In the genomic region with DNA sequence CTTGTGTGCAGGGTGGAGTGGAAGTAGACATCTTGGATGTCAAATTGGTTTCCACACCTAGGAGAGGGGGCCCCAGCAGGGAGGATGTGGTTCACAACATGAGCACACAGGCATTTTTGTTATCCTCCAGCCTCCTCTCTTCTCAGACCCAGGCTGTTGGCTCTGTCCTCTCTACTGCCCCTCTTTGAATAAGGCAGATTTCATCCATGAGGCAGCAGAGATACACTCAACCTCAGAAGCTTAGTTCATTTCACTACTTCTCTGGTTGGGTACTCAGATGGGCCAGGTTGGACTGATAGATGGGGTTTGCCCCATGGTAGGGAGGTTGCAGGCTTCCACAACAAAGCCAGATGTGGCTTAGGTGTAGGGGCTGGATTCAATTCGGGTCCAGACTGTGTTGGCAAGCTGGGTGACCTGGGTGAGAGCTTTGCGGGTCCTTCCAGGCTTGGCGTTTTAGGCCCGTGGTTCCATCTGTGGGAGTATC, we compare ENCODE assay signal across 13 cellular contexts.
DNase-seq lines count a peak whose midpoint lies in the region; ATAC-seq and TF ChIP-seq lines count a peak whose summit lies in the region.
"Had no signal": no experiment of that assay in that cellular context is flagged by ENCODE, and none has a peak within 500 bp of the region (broad histone marks: within the 10 kb centered on the region; RNA-seq: fewer than 3 reads in every experiment).

No MANE protein-coding gene starts in this region.

- no peak for DNase-seq in activated naive CD4-positive, alpha-beta T cell treated with Interleukin-2 at 50 U/mL for 16 hours
- peak; percentile 29 for DNase-seq in activated gamma-delta T cell treated with anti-CD3 and anti-CD28 coated beads, Interleukin-2, amount 50 U/mL, for 16 hours (ENCODE audit: low read depth)
- no peak for DNase-seq in NCI-H146 treated with DMSO at 0.1 percent for 48 hours (lab: John Stamatoyannopoulos, UW; ENCODE audit: unreplicated experiment)
- no peak for DNase-seq in OCI-M2 (lab: John Stamatoyannopoulos, UW; ENCODE audit: unreplicated experiment)
- DNase-seq in NCI-H2081 treated with DMSO at 0.1 percent for 48 hours (lab: John Stamatoyannopoulos, UW), result no peak
- DNase-seq: dorsolateral prefrontal cortex, NCI-H774, RPMI8226 had no signal

- no peak overlapping the region for H3K4me3 Mint-ChIP-seq in activated naive CD4-positive, alpha-beta T cell treated with anti-CD3 and anti-CD28 coated beads, Interleukin-2, amount 50 U/mL, for 24 hours
- H3K4me3 Mint-ChIP-seq: mesothelial cell of epicardium had no signal

- peaks cover 15% of the 10 kb centered on the region for H3K36me3 Mint-ChIP-seq in activated naive CD4-positive, alpha-beta T cell treated with anti-CD3 and anti-CD28 coated beads, Interleukin-2, amount 50 U/mL, for 24 hours

- no peaks in the 10 kb centered on the region for H3K27me3 Mint-ChIP-seq in activated naive CD4-positive, alpha-beta T cell treated with anti-CD3 and anti-CD28 coated beads, Interleukin-2, amount 50 U/mL, for 24 hours

- no peaks in the 10 kb centered on the region for H3K27me3 ChIP-seq in neutrophil
- H3K27me3 ChIP-seq: dorsolateral prefrontal cortex, vagina had no signal

- no peak overlapping the region for H3K4me3 ChIP-seq in neutrophil (ENCODE audit: low read depth in 1 of 2, low read length in 1 of 2)
- H3K4me3 ChIP-seq: dorsolateral prefrontal cortex, vagina had no signal

- H3K9me3 Mint-ChIP-seq in activated naive CD4-positive, alpha-beta T cell treated with anti-CD3 and anti-CD28 coated beads, Interleukin-2, amount 50 U/mL, for 24 hours, result no peaks in the 10 kb centered on the region
- H3K9me3 Mint-ChIP-seq: mesothelial cell of epicardium had no signal

- H3K4me1 ChIP-seq in neutrophil (ENCODE audit: control insufficient read depth in 1 of 2, insufficient read depth in 1 of 2, low read depth in 1 of 2, low read length in 1 of 2), result peaks cover 72 to 78% of the 10 kb centered on the region in 2 experiments

- peaks cover 75% of the 10 kb centered on the region for H3K4me1 Mint-ChIP-seq in activated naive CD4-positive, alpha-beta T cell treated with anti-CD3 and anti-CD28 coated beads, Interleukin-2, amount 50 U/mL, for 24 hours

- H3K27ac Mint-ChIP-seq in activated naive CD4-positive, alpha-beta T cell treated with anti-CD3 and anti-CD28 coated beads, Interleukin-2, amount 50 U/mL, for 24 hours, result peak overlapping the region; percentile 46
- H3K27ac Mint-ChIP-seq: mesothelial cell of epicardium had no signal

- peak overlapping the region; percentile 87 for H3K27ac ChIP-seq in neutrophil
- H3K27ac ChIP-seq: vagina had no signal

- no peak for TF ChIP-seq CTCF in neutrophil (IDR thresholded peaks at IDR 0.05)

- ATAC-seq in GM21529 (IDR thresholded peaks at IDR 0.05; ENCODE audit: unreplicated experiment), result no peak

- H3K9me3 ChIP-seq in neutrophil, result no peaks in the 10 kb centered on the region
- H3K9me3 ChIP-seq: vagina had no signal

- H3K36me3 ChIP-seq in neutrophil, result peaks cover 13% of the 10 kb centered on the region
